9 cellular contexts compared by ENCODE assay signal in the genomic region with DNA sequence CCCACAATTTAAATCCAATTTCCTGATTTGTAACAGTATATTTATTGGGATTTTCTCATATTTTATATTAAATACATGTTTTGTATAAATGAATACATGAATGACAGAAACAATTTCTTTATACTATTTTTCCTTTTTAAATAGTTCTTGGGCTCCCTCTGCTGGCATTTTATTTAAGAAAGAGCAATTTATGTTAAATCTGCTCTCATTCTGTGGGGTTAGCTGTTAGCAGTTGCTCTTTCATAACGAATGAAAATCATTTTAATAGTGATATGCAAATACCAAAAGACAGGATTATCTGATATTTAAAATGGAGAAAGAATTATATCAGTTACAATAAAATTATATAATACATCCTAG.
A peak's percentile ranks its signal among the peaks of the same experiment; 100 is the strongest.
DNase-seq lines count a peak whose midpoint lies in the region; ATAC-seq and TF ChIP-seq lines count a peak whose summit lies in the region.
"Had no signal": no experiment of that assay in that cellular context is flagged by ENCODE, and none has a peak within 500 bp of the region (broad histone marks: within the 10 kb centered on the region; RNA-seq: fewer than 3 reads in every experiment).

No MANE protein-coding gene starts in this region.

- peak; percentile 31 for DNase-seq in NCI-H1436 (lab: John Stamatoyannopoulos, UW)
- DNase-seq in NCI-H1436 treated with DMSO at 0.1 percent for 48 hours (lab: John Stamatoyannopoulos, UW): no peak
- peak; percentile 5 for DNase-seq in NCI-H345 treated with DMSO at 0.1 percent for 48 hours (lab: John Stamatoyannopoulos, UW; ENCODE audit: unreplicated experiment)
- no peak for DNase-seq in dorsolateral prefrontal cortex
- peak; percentile 38 for DNase-seq in renal cortical epithelial cell (ENCODE audit: low read depth)

- peak overlapping the region in 7 of 59 donors; percentile 5 to 39 (median 15) for H3K4me3 ChIP-seq in dorsolateral prefrontal cortex
- H3K4me3 ChIP-seq: BLaER1 treated with 17β-estradiol and CSF1 and Interleukin-3, amounts not matched to agents 10 nM and 100 nM had no signal

- intact Hi-C loops in dorsolateral prefrontal cortex (cut with DNase I): loop anchor here (5.0 to 10.0 kb wide), 6 partner anchors 232 to 899 kb away; no protein-coding TSS in a partner anchor

- TF ChIP-seq CTCF in dorsolateral prefrontal cortex (IDR thresholded peaks at IDR 0.05 in 54 of 56, conservative IDR thresholded peaks at IDR 0.05 in 2 of 56; ENCODE audit: low read depth in 1 of 56, partially characterized antibody in 56 of 56): peak in 49 of 56 donors; percentile 25 to 69 (median 46)

- ATAC-seq in HG02840 (IDR thresholded peaks at IDR 0.05; ENCODE audit: low FRiP score, unreplicated experiment) (no peak), GM19351 (IDR thresholded peaks at IDR 0.05; ENCODE audit: unreplicated experiment) (no peak), GM19035 (IDR thresholded peaks at IDR 0.05; ENCODE audit: unreplicated experiment) (no peak)

- H3K27ac ChIP-seq in dorsolateral prefrontal cortex: peak overlapping the region in 40 of 59 donors; percentile 4 to 80 (median 60)
- H3K27ac ChIP-seq: BLaER1 treated with 17β-estradiol and CSF1 and Interleukin-3, amounts not matched to agents 10 nM and 100 nM had no signal

- H3K27me3 ChIP-seq in dorsolateral prefrontal cortex: no peaks in the 10 kb centered on the region
- H3K27me3 ChIP-seq: BLaER1 treated with 17β-estradiol and CSF1 and Interleukin-3, amounts not matched to agents 10 nM and 100 nM had no signal

Comparison
In these comparisons a context has a peak if more than half of its experiments do, and no peak if none do; other contexts are left out.
1. DNase-seq: peak in NCI-H1436 (single experiment), NCI-H345 treated with DMSO at 0.1 percent for 48 hours (single experiment) and renal cortical epithelial cell (single experiment); none in NCI-H1436 treated with DMSO at 0.1 percent for 48 hours (single experiment) and dorsolateral prefrontal cortex (0 of 10).